Comparison of ENCODE assay signal across 8 cellular contexts in genomic region chr21:37564341-37564923, GRCh38.
A peak's percentile ranks its signal among the peaks of the same experiment; 100 is the strongest.
DNase-seq lines count a peak whose midpoint lies in the region; ATAC-seq and TF ChIP-seq lines count a peak whose summit lies in the region.

No MANE protein-coding gene starts in this region.

- TF ChIP-seq CTCF in VCaP (conservative IDR thresholded peaks at IDR 0.05) (no peak), breast epithelium (IDR thresholded peaks at IDR 0.05) (no peak), nephron progenitor cell (IDR thresholded peaks at IDR 0.05) (no peak)

- H3K27me3 Mint-ChIP-seq in nephron progenitor cell (ENCODE audit: low read depth, poor library complexity): peaks cover 41% of the 10 kb centered on the region

- H3K27ac Mint-ChIP-seq in nephron progenitor cell: no peak overlapping the region

- H3K27ac ChIP-seq in VCaP (peak overlapping the region; percentile 76), breast epithelium (peak overlapping the region; percentile 90 to 96)

- peaks cover 2 to 7% of the 10 kb centered on the region in 2 donors for H3K4me1 ChIP-seq in breast epithelium

- peaks cover 39% of the 10 kb centered on the region for H3K4me1 Mint-ChIP-seq in nephron progenitor cell

- TF ChIP-seq POLR2A in breast epithelium (IDR thresholded peaks at IDR 0.05): no peak

- no peaks in the 10 kb centered on the region for H3K36me3 Mint-ChIP-seq in nephron progenitor cell (ENCODE audit: low read depth)

- no peaks in the 10 kb centered on the region for H3K9me3 ChIP-seq in breast epithelium

- peaks cover 4% of the 10 kb centered on the region for H3K9me3 Mint-ChIP-seq in nephron progenitor cell

- intact Hi-C loops in breast epithelium (cut with DNase I; ENCODE audit: low total_unique reads): no loop called here

- ATAC-seq in GM18499 (IDR thresholded peaks at IDR 0.05; ENCODE audit: insufficient read depth, unreplicated experiment) (peak; percentile 36), HG02970 (IDR thresholded peaks at IDR 0.05; ENCODE audit: low FRiP score, unreplicated experiment) (peak; percentile 31)

- peak overlapping the region; percentile 67 to 94 (median 68) for H3K4me3 ChIP-seq in breast epithelium

- DNase-seq in NCI-H2081 (lab: John Stamatoyannopoulos, UW) (peak; percentile 45 to 74), breast epithelium (ENCODE audit: low spot score in 2 of 2) (peak; percentile 68 to 81), iris pigment epithelial cell (ENCODE audit: low read depth) (peak; percentile 99), nephron progenitor cell (no peak)
- DNase-seq in stimulated activated CD4-positive, alpha-beta T cell treated with anti-CD3 and anti-CD28 coated beads, Interleukin-12 subunit alpha, Interleukin-12 subunit beta, amount 100 ng/mL, for 48 hours (ENCODE audit: low read depth in 2 of 3, low spot score in 1 of 3): peak; percentile 82 to 87 (median 83)

- H3K36me3 ChIP-seq in breast epithelium: no peaks in the 10 kb centered on the region

- no peak overlapping the region for H3K4me3 Mint-ChIP-seq in nephron progenitor cell

- H3K27me3 ChIP-seq in breast epithelium: no peaks in the 10 kb centered on the region
